ENCODE assay signal across 1 cellular context in the genomic region with DNA sequence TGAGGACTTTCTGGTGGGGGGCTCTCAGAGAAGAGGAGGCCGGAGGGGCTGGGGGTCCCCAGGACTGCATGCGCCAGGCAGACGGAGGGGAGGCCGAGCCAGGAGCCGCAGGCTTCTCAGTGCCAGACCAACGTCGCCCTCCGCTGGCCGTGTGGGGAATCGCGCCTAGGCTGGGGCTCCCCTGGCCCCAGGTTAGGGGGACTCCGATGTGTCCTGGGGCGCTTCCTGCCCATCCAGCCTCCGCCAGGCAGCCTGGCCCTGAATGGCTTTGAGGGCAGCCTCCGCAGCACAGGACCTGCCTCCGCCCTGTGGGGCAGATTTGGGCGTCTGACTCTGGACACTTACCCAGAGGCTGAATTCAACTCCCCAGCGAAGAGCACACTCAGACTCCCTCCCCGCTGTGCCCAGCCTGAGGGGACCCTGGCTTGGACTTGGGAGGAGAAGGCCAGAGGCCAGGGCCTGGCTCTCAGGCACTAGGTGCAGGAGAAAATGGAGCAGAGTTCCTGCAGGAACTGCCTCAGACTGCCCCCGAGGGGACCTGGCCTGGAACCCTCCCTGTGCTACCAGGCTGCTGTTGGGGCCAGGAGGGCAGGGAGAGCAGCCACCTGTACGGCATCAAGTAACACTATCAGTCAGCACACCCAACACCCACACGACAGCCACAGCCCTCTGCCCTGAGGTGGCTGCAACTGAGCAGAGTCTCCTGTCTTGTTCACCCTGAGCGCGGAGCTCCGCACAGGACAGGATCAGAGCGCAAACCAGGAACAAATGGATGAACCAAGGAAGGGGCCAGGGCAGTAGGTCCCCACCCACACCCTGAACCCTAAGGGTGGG.
TF ChIP-seq lines count a peak whose summit lies in the region.

No MANE protein-coding gene starts in this region.

TF ChIP-seq in Ishikawa, 13 proteins besides CTCF, POLR2A, EP300 and RAD21 (continued from another document):
- TF ChIP-seq, protein P1, sequence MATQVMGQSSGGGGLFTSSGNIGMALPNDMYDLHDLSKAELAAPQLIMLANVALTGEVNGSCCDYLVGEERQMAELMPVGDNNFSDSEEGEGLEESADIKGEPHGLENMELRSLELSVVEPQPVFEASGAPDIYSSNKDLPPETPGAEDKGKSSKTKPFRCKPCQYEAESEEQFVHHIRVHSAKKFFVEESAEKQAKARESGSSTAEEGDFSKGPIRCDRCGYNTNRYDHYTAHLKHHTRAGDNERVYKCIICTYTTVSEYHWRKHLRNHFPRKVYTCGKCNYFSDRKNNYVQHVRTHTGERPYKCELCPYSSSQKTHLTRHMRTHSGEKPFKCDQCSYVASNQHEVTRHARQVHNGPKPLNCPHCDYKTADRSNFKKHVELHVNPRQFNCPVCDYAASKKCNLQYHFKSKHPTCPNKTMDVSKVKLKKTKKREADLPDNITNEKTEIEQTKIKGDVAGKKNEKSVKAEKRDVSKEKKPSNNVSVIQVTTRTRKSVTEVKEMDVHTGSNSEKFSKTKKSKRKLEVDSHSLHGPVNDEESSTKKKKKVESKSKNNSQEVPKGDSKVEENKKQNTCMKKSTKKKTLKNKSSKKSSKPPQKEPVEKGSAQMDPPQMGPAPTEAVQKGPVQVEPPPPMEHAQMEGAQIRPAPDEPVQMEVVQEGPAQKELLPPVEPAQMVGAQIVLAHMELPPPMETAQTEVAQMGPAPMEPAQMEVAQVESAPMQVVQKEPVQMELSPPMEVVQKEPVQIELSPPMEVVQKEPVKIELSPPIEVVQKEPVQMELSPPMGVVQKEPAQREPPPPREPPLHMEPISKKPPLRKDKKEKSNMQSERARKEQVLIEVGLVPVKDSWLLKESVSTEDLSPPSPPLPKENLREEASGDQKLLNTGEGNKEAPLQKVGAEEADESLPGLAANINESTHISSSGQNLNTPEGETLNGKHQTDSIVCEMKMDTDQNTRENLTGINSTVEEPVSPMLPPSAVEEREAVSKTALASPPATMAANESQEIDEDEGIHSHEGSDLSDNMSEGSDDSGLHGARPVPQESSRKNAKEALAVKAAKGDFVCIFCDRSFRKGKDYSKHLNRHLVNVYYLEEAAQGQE (IDR thresholded peaks at IDR 0.05; ENCODE audit: low read depth): no peak
- TF ChIP-seq YY1 (IDR thresholded peaks at IDR 0.05; ENCODE audit: low read depth) (no peak), ZBTB7A (IDR thresholded peaks at IDR 0.05; ENCODE audit: low read depth) (no peak), EGR1 (IDR thresholded peaks at IDR 0.05) (no peak)
TF ChIP-seq in Ishikawa: peak in this region for 0.
